Comparison of ENCODE assay signal across 17 cellular contexts in genomic region chr9:69573666-69574456, GRCh38.
DNase-seq lines count a peak whose midpoint lies in the region; ATAC-seq and TF ChIP-seq lines count a peak whose summit lies in the region.
"Had no signal": no experiment of that assay in that cellular context is flagged by ENCODE, and none has a peak within 500 bp of the region (broad histone marks: within the 10 kb centered on the region; RNA-seq: fewer than 3 reads in every experiment).

No MANE protein-coding gene starts in this region.

- H3K27me3 Mint-ChIP-seq in activated CD8-positive, alpha-beta T cell treated with anti-CD3 and anti-CD28 coated beads for 36 hours = peaks cover 9% of the 10 kb centered on the region

- DNase-seq in AG10803 (ENCODE audit: low read depth) = peak; percentile 39
- DNase-seq in IMR-90 = peak; percentile 62
- DNase-seq in cardiac fibroblast (ENCODE audit: low read depth in 2 of 2) = peak; percentile 67 to 75
- peak; percentile 50 for DNase-seq in left lobe of liver (ENCODE audit: low spot score)
- DNase-seq in activated CD8-positive, alpha-beta T cell treated with anti-CD3 and anti-CD28 coated beads for 36 hours = no peak
- DNase-seq in activated gamma-delta T cell treated with Interleukin-2 at 50 U/mL for 16 hours = no peak
- no peak for DNase-seq in aorta
- DNase-seq: activated CD4-positive, alpha-beta T cell treated with anti-CD3 and anti-CD28 coated beads, Interleukin-2, amount 50 U/mL, for 48 hours; CD4-positive, CD25-positive, alpha-beta regulatory T cell; immature natural killer cell; NCI-H1092; NCI-H524; right cardiac atrium; stimulated activated naive B cell treated with anti-CD40 and anti-IgM and Interleukin-4, amounts not matched to agents 10 μg/mL and 1 μg/mL and 100 μg/mL, for 72 hours; T1000 had no signal

- H3K36me3 ChIP-seq in IMR-90 (ENCODE audit: control insufficient read depth, insufficient read depth, low read length) (no peaks in the 10 kb centered on the region), aorta (ENCODE audit: control insufficient read depth in 1 of 2, insufficient read depth in 2 of 2, low read length in 1 of 2) (no peaks in the 10 kb centered on the region)

- no peaks in the 10 kb centered on the region for H3K4me1 Mint-ChIP-seq in activated CD8-positive, alpha-beta T cell treated with anti-CD3 and anti-CD28 coated beads for 36 hours (ENCODE audit: low read depth)
- H3K4me1 Mint-ChIP-seq: CD4-positive, CD25-positive, alpha-beta regulatory T cell; immature natural killer cell; stimulated activated naive B cell treated with anti-CD40 and anti-IgM and Interleukin-4, amounts not matched to agents 10 μg/mL and 1 μg/mL and 100 μg/mL, for 72 hours had no signal

- BruUV-seq in IMR-90 (replicated peaks; lab: Mats Ljungman, UMichigan) = no TSS peak

- no peak overlapping the region for H3K4me3 Mint-ChIP-seq in activated CD8-positive, alpha-beta T cell treated with anti-CD3 and anti-CD28 coated beads for 36 hours
- H3K4me3 Mint-ChIP-seq: CD4-positive, CD25-positive, alpha-beta regulatory T cell; immature natural killer cell; stimulated activated naive B cell treated with anti-CD40 and anti-IgM and Interleukin-4, amounts not matched to agents 10 μg/mL and 1 μg/mL and 100 μg/mL, for 72 hours had no signal

- H2AK5ac ChIP-seq in IMR-90 (ENCODE audit: low read depth, low read length) = peak overlapping the region; percentile 69; the same call in 1 of the 2 replicates

- H3K27ac Mint-ChIP-seq in activated CD8-positive, alpha-beta T cell treated with anti-CD3 and anti-CD28 coated beads for 36 hours = no peak overlapping the region
- H3K27ac Mint-ChIP-seq: CD4-positive, CD25-positive, alpha-beta regulatory T cell; immature natural killer cell; stimulated activated naive B cell treated with anti-CD40 and anti-IgM and Interleukin-4, amounts not matched to agents 10 μg/mL and 1 μg/mL and 100 μg/mL, for 72 hours had no signal

- H2BK5ac ChIP-seq in IMR-90 (ENCODE audit: low read depth, low read length, poor library complexity, severe bottlenecking) = no peak overlapping the region

- no peaks in the 10 kb centered on the region for H3K36me3 Mint-ChIP-seq in activated CD8-positive, alpha-beta T cell treated with anti-CD3 and anti-CD28 coated beads for 36 hours (ENCODE audit: low read depth)
- H3K36me3 Mint-ChIP-seq: CD4-positive, CD25-positive, alpha-beta regulatory T cell; immature natural killer cell; stimulated activated naive B cell treated with anti-CD40 and anti-IgM and Interleukin-4, amounts not matched to agents 10 μg/mL and 1 μg/mL and 100 μg/mL, for 72 hours had no signal

- ATAC-seq in IMR-90 (ENCODE audit: low read depth) = peak; percentile 38; the same call in 1 of the 2 replicates
- peak; percentile 93 for ATAC-seq in left lobe of liver
- ATAC-seq in activated CD8-positive, alpha-beta T cell treated with anti-CD3 and anti-CD28 coated beads for 36 hours = no peak
- no peak for ATAC-seq in GM19452 (IDR thresholded peaks at IDR 0.05; ENCODE audit: unreplicated experiment)
- no peak for ATAC-seq in aorta (ENCODE audit: low FRiP score)
- ATAC-seq: right cardiac atrium; Right ventricle myocardium inferior; stimulated activated naive B cell treated with anti-CD40 and anti-IgM and Interleukin-4, amounts not matched to agents 10 μg/mL and 1 μg/mL and 100 μg/mL, for 72 hours had no signal

- in situ Hi-C loops in IMR-90 (cut with MboI; ENCODE audit: low sequenced_read_pairs) = loop anchor here (5.0 to 25.0 kb wide), 3 partner anchors 52 to 663 kb away; no protein-coding TSS in a partner anchor

- H3K4me1 ChIP-seq in IMR-90 (ENCODE audit: control insufficient read depth, insufficient read depth, low read length) (peaks cover 12% of the 10 kb centered on the region), aorta (ENCODE audit: control insufficient read depth in 1 of 2, insufficient read depth in 2 of 2, low read length in 2 of 2) (no peaks in the 10 kb centered on the region)

- no peak overlapping the region for H2AK9ac ChIP-seq in IMR-90 (replicated peaks; ENCODE audit: low read depth, low read length, poor library complexity)

- H3K9me1 ChIP-seq in IMR-90 (ENCODE audit: insufficient read depth, low read length) = peaks cover 13% of the 10 kb centered on the region

- CTCF ChIA-PET in IMR-90 (lab: Yijun Ruan, JAX) = interaction anchor here (1.1 kb wide), 1 partner anchor 37 kb away, joined by 4 read pairs; no protein-coding TSS in a partner anchor
- CTCF ChIA-PET in activated CD8-positive, alpha-beta T cell treated with anti-CD3 and anti-CD28 coated beads for 36 hours (lab: Charles Lee) = no interaction called here

- H3K27ac ChIP-seq in IMR-90 (ENCODE audit: insufficient read depth, low read length) (no peak overlapping the region), aorta (ENCODE audit: low read depth in 1 of 2, low read length in 2 of 2) (no peak overlapping the region)

- no peaks in the 10 kb centered on the region for H3K27me3 ChIP-seq in IMR-90 (ENCODE audit: control insufficient read depth, insufficient read depth, low read length)
- H3K27me3 ChIP-seq in aorta (ENCODE audit: control insufficient read depth in 1 of 2, insufficient read depth in 2 of 2, low read length in 1 of 2) = no peaks in the 10 kb centered on the region

- no peak overlapping the region for H4K91ac ChIP-seq in IMR-90 (ENCODE audit: insufficient read depth, low read depth, low read length)

- no peak overlapping the region for H2BK20ac ChIP-seq in IMR-90 (ENCODE audit: low read depth, low read length)

- H3K4me3 ChIP-seq in AG10803 (ENCODE audit: low read length) (no peak overlapping the region), IMR-90 (ENCODE audit: insufficient read depth, low read depth, low read length) (no peak overlapping the region), cardiac fibroblast (replicated peaks in 1 of 2; ENCODE audit: low read depth in 2 of 2, low read length in 2 of 2) (no peak overlapping the region), aorta (ENCODE audit: low read length in 2 of 2) (no peak overlapping the region)

- no peak overlapping the region for H2BK15ac ChIP-seq in IMR-90 (ENCODE audit: low read depth, low read length)

- POLR2A ChIA-PET in IMR-90 (lab: Charles Lee; ENCODE audit: unreplicated experiment) = no interaction called here
- POLR2A ChIA-PET in activated CD8-positive, alpha-beta T cell treated with anti-CD3 and anti-CD28 coated beads for 36 hours (lab: Charles Lee) = no interaction called here

- H4K20me1 ChIP-seq in IMR-90 (ENCODE audit: insufficient read depth, low read length) = peaks cover 3% of the 10 kb centered on the region; the same call in 1 of the 2 replicates

- no peak for TF ChIP-seq CTCF in AG10803 (conservative IDR thresholded peaks at IDR 0.05; ENCODE audit: low read length)
- no peak for TF ChIP-seq CTCF in IMR-90 (conservative IDR thresholded peaks at IDR 0.05; ENCODE audit: low read depth, low read length)
- no peak for TF ChIP-seq CTCF in cardiac fibroblast (IDR thresholded peaks at IDR 0.05; ENCODE audit: low read depth, low read length)
- TF ChIP-seq CTCF in activated CD8-positive, alpha-beta T cell treated with anti-CD3 and anti-CD28 coated beads for 36 hours (IDR thresholded peaks at IDR 0.05) = no peak

- no peak for TF ChIP-seq RAD21 in IMR-90 (IDR thresholded peaks at IDR 0.05; ENCODE audit: low read length)

- no peak overlapping the region for H2AFZ ChIP-seq in IMR-90 (replicated peaks; ENCODE audit: low read length, poor library complexity)

- no peak overlapping the region for H3K4me2 ChIP-seq in IMR-90 (ENCODE audit: low read depth, low read length)

- H4K8ac ChIP-seq in IMR-90 (ENCODE audit: low read depth in 2 of 2, low read length in 2 of 2) = peak overlapping the region in 1 of 2 experiments; percentile 50; a peak in 1 of 4 replicates

- dilution Hi-C loops in IMR-90 (cut with HindIII; ENCODE audit: low sequenced_read_pairs, unreplicated experiment) = no loop called here

- no peak overlapping the region for H3K56ac ChIP-seq in IMR-90 (ENCODE audit: extremely low read depth, insufficient read depth, low read length)

- no peak overlapping the region for H3K9ac ChIP-seq in IMR-90 (ENCODE audit: low read depth, low read length)

- intact Hi-C loops in IMR-90 (cut with micrococcal nuclease) (no loop called here), aorta (cut with DNase I) (no loop called here)
- intact Hi-C loops in activated CD8-positive, alpha-beta T cell treated with anti-CD3 and anti-CD28 coated beads for 36 hours (cut with micrococcal nuclease) = no loop called here

- H2BK120ac ChIP-seq in IMR-90 (ENCODE audit: low read depth, low read length) = no peak overlapping the region

- 0 out of 2 replicates have a peak overlapping the region, but pooled peaks have one; percentile 26 for H3K14ac ChIP-seq in IMR-90 (replicated peaks; ENCODE audit: low read depth, low read length)

- H4K5ac ChIP-seq in IMR-90 (ENCODE audit: low read depth, low read length) = no peak overlapping the region

- H3K9me3 ChIP-seq in IMR-90 (ENCODE audit: control insufficient read depth, insufficient read depth, low read length) (no peaks in the 10 kb centered on the region), aorta (ENCODE audit: control insufficient read depth, low read length) (no peaks in the 10 kb centered on the region)

- no peaks in the 10 kb centered on the region for H3K9me3 Mint-ChIP-seq in activated CD8-positive, alpha-beta T cell treated with anti-CD3 and anti-CD28 coated beads for 36 hours
- H3K9me3 Mint-ChIP-seq: immature natural killer cell; stimulated activated naive B cell treated with anti-CD40 and anti-IgM and Interleukin-4, amounts not matched to agents 10 μg/mL and 1 μg/mL and 100 μg/mL, for 72 hours had no signal

- H3K18ac ChIP-seq in IMR-90 (ENCODE audit: low read depth, low read length) = peak overlapping the region; percentile 51; the same call in 1 of the 2 replicates

- peaks cover 0 to 10% of the 10 kb centered on the region in 2 experiments; a peak in 2 of 4 replicates for H3K79me1 ChIP-seq in IMR-90 (ENCODE audit: low read depth in 1 of 2, low read length in 2 of 2)

- 0 out of 2 replicates have a peak overlapping the region, but pooled peaks have one; percentile 50 for H3K23ac ChIP-seq in IMR-90 (ENCODE audit: low read depth, low read length)

- WGBS in IMR-90 (ENCODE audit: extremely low coverage in 2 of 2, insufficient read length in 1 of 2), 2 experiments = 53% methylated on average over 2 of the region's 8 CpGs; no CpG with 5 or more reads in 1 of the 2 experiments
- WGBS in aorta, 2 donors = 85 to 89% methylated on average over 8 of the region's 8 CpGs

- H3K4ac ChIP-seq in IMR-90 (ENCODE audit: low read depth, low read length) = peak overlapping the region; percentile 55

- TF ChIP-seq POLR2A in IMR-90 (IDR thresholded peaks at IDR 0.05; ENCODE audit: low read depth, low read length) = no peak

TF ChIP-seq in IMR-90, 13 proteins besides CTCF, POLR2A, EP300 and RAD21 (continues in another document):
- TF ChIP-seq CHD1 (IDR thresholded peaks at IDR 0.05; ENCODE audit: low read depth, low read length) = no peak
- 0 out of 2 replicates have a peak, but pooled peaks have one; percentile 20 for TF ChIP-seq CEBPB (IDR thresholded peaks at IDR 0.05; ENCODE audit: low read depth, low read length)
- TF ChIP-seq BHLHE40 (IDR thresholded peaks at IDR 0.05; ENCODE audit: low read depth, low read length) = no peak

Comparison
In these comparisons a context has a peak if more than half of its experiments do, and no peak if none do; other contexts are left out.
1. DNase-seq: peak in AG10803 (single experiment), IMR-90 (single experiment), cardiac fibroblast (2 of 2) and left lobe of liver (single experiment); none in activated CD8-positive, alpha-beta T cell treated with anti-CD3 and anti-CD28 coated beads for 36 hours (single experiment), activated gamma-delta T cell treated with Interleukin-2 at 50 U/mL for 16 hours (single experiment) and aorta (0 of 2).
2. ATAC-seq: peak in IMR-90 (single experiment) and left lobe of liver (single experiment); none in activated CD8-positive, alpha-beta T cell treated with anti-CD3 and anti-CD28 coated beads for 36 hours (single experiment), GM19452 (single experiment) and aorta (single experiment).